3 cellular contexts compared by ENCODE assay signal in the genomic region with DNA sequence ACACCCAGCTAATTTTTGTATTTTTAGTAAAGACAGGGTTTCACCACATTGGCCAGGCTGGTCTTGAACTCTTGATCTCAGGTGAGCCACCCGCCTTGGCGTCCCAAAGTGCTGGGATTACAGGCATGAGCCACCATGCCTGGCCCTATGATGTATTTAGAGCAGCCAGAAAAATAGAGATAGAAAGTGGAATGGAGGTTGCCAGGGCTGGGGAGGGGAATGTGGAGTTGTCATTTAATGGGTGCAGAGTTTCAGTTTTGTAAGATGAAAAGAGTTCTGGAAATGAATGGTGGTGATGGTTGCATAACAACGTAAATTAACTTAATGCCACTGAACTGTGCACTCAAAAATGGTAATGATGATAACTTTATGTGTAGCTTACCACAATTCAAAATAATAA. TPM values are rescaled to one million over a fixed set of nuclear protein-coding genes. Genes with fewer than 3 reads are reported as not detected.
"Had no signal": no experiment of that assay in that cellular context is flagged by ENCODE, and none has a peak within 500 bp of the region (broad histone marks: within the 10 kb centered on the region; RNA-seq: fewer than 3 reads in every experiment).

No MANE protein-coding gene starts in this region.

- H3K4me3 ChIP-seq: GM12878 had no signal

- DNase-seq: GDM1, GF-D8 had no signal

- ATAC-seq: GM12878 had no signal

RNA-seq across cellular contexts. Expression of a gene that starts 31.6 kb away (rescaled TPM):
- total RNA-seq: GM12878 had no signal
